ENCODE assay signal across 29 cellular contexts in genomic region chr1:18341291-18342058, GRCh38.
"Had no signal": no experiment of that assay in that cellular context is flagged by ENCODE, and none has a peak within 500 bp of the region (broad histone marks: within the 10 kb centered on the region; RNA-seq: fewer than 3 reads in every experiment).

No MANE protein-coding gene starts in this region.

- H3K9me3 Mint-ChIP-seq: activated naive CD4-positive, alpha-beta T cell treated with anti-CD3 and anti-CD28 coated beads for 36 hours; activated naive CD8-positive, alpha-beta T cell treated with anti-CD3 and anti-CD28 coated beads, Interleukin-2, amount 10 ng/mL, durations not matched to agents 7 days and 5 days; activated T-cell treated with anti-CD3 and anti-CD28 coated beads, Interleukin-2, amount 50 U/mL, for 72 hours; central memory CD8-positive, alpha-beta T cell; stimulated activated naive CD8-positive, alpha-beta T cell treated with anti-CD3 and anti-CD28 coated beads, Interleukin-15, Interleukin-2, amounts not matched to agents 100 ng/mL and 50 ng/mL, for 24 hours had no signal

- H3K4me3 Mint-ChIP-seq: activated naive CD4-positive, alpha-beta T cell treated with anti-CD3 and anti-CD28 coated beads for 36 hours; activated naive CD8-positive, alpha-beta T cell treated with anti-CD3 and anti-CD28 coated beads, Interleukin-2, amount 10 ng/mL, durations not matched to agents 7 days and 5 days; activated T-cell treated with anti-CD3 and anti-CD28 coated beads, Interleukin-2, amount 50 U/mL, for 72 hours; central memory CD8-positive, alpha-beta T cell; stimulated activated naive CD8-positive, alpha-beta T cell treated with anti-CD3 and anti-CD28 coated beads, Interleukin-15, Interleukin-2, amounts not matched to agents 100 ng/mL and 50 ng/mL, for 24 hours had no signal

- H3K4me1 ChIP-seq: breast epithelium, colonic mucosa, esophagus squamous epithelium, gastrocnemius medialis, heart left ventricle, lower lobe of right lung, parathyroid adenoma, right lobe of liver, thyroid gland had no signal

- H3K9ac ChIP-seq: parathyroid adenoma had no signal

- ATAC-seq: activated T-cell treated with anti-CD3 and anti-CD28 coated beads, Interleukin-2, amount 50 U/mL, for 72 hours; gastrocnemius medialis; heart left ventricle; left lobe of liver; lower lobe of right lung; mucosa of descending colon; right lobe of liver had no signal

- H3K4me1 Mint-ChIP-seq: activated naive CD8-positive, alpha-beta T cell treated with anti-CD3 and anti-CD28 coated beads, Interleukin-2, amount 10 ng/mL, durations not matched to agents 7 days and 5 days; central memory CD8-positive, alpha-beta T cell had no signal

- H3K27ac Mint-ChIP-seq: activated naive CD4-positive, alpha-beta T cell treated with anti-CD3 and anti-CD28 coated beads for 36 hours; activated naive CD8-positive, alpha-beta T cell treated with anti-CD3 and anti-CD28 coated beads, Interleukin-2, amount 10 ng/mL, durations not matched to agents 7 days and 5 days; activated T-cell treated with anti-CD3 and anti-CD28 coated beads, Interleukin-2, amount 50 U/mL, for 72 hours; stimulated activated naive CD8-positive, alpha-beta T cell treated with anti-CD3 and anti-CD28 coated beads, Interleukin-15, Interleukin-2, amounts not matched to agents 100 ng/mL and 50 ng/mL, for 24 hours had no signal

- H3K36me3 ChIP-seq: breast epithelium, colonic mucosa, esophagus squamous epithelium, gastrocnemius medialis, heart left ventricle, lower lobe of right lung, right lobe of liver, thyroid gland had no signal

- H3K27me3 Mint-ChIP-seq: stimulated activated naive CD8-positive, alpha-beta T cell treated with anti-CD3 and anti-CD28 coated beads, Interleukin-15, Interleukin-2, amounts not matched to agents 100 ng/mL and 50 ng/mL, for 24 hours had no signal

- H3K36me3 Mint-ChIP-seq: activated naive CD8-positive, alpha-beta T cell treated with anti-CD3 and anti-CD28 coated beads, Interleukin-2, amount 10 ng/mL, durations not matched to agents 7 days and 5 days had no signal

- H3K4me3 ChIP-seq: breast epithelium, colonic mucosa, dorsolateral prefrontal cortex, esophagus squamous epithelium, gastrocnemius medialis, heart left ventricle, lower lobe of right lung, mucosa of descending colon, right lobe of liver, skin epidermis, thyroid gland had no signal

- H3K27ac ChIP-seq: breast epithelium, colonic mucosa, dorsolateral prefrontal cortex, esophagus squamous epithelium, gastrocnemius medialis, heart left ventricle, lower lobe of right lung, parathyroid adenoma, right lobe of liver, skin epidermis, thyroid gland had no signal

- H3K27me3 ChIP-seq: colonic mucosa, right lobe of liver, thyroid gland had no signal

- DNase-seq: activated CD4-positive, alpha-beta T cell treated with anti-CD3 and anti-CD28 coated beads for 4 hours; activated CD4-positive, alpha-beta T cell treated with anti-CD3 and anti-CD28 coated beads, Interleukin-2, amount 50 U/mL, for 48 hours; activated CD4-positive, CD25-positive, alpha-beta regulatory T cell; activated effector memory CD4-positive, alpha-beta T cell treated with Interleukin-2 at 50 U/mL for 16 hours; activated naive CD4-positive, alpha-beta T cell treated with anti-CD3 and anti-CD28 coated beads for 36 hours; activated naive CD8-positive, alpha-beta T cell treated with anti-CD3 and anti-CD28 coated beads, Interleukin-2, amount 10 ng/mL, durations not matched to agents 7 days and 5 days; activated T-cell treated with anti-CD3 and anti-CD28 coated beads, Interleukin-2, amount 50 U/mL, for 72 hours; amniotic stem cell; colonic mucosa; dorsolateral prefrontal cortex; esophagus squamous epithelium; gastrocnemius medialis; heart left ventricle; islet precursor cell; lower lobe of right lung; mesendoderm; mucosa of descending colon; nucleus accumbens; right lobe of liver; stimulated activated CD4-positive, alpha-beta T cell treated with anti-CD3 and anti-CD28 coated beads, Interleukin-1b, Interleukin-23, amount 100 ng/mL, for 48 hours; substantia nigra; T1000; thyroid gland had no signal

- H3K9me3 ChIP-seq: breast epithelium, colonic mucosa, esophagus squamous epithelium, gastrocnemius medialis, heart left ventricle, lower lobe of right lung, mucosa of descending colon, right lobe of liver, thyroid gland had no signal
